34 cellular contexts compared by ENCODE assay signal in genomic region chr2:215767625-215768024, GRCh38.
"Had no signal": no experiment of that assay in that cellular context is flagged by ENCODE, and none has a peak within 500 bp of the region (broad histone marks: within the 10 kb centered on the region; RNA-seq: fewer than 3 reads in every experiment).

No MANE protein-coding gene starts in this region.

- DNase-seq: activated effector memory CD4-positive, alpha-beta T cell treated with anti-CD3 and anti-CD28 coated beads, Interleukin-2, amount 50 U/mL, for 16 hours; activated effector memory CD4-positive, alpha-beta T cell treated with Interleukin-2 at 50 U/mL for 16 hours; activated gamma-delta T cell; activated gamma-delta T cell treated with Interleukin-2 at 50 U/mL for 16 hours; activated naive CD4-positive, alpha-beta T cell; activated naive CD4-positive, alpha-beta T cell treated with anti-CD3 and anti-CD28 coated beads for 36 hours; activated naive CD4-positive, alpha-beta T cell treated with anti-CD3 and anti-CD28 coated beads, Interleukin-2, amount 10 ng/mL, durations not matched to agents 7 days and 5 days; activated naive CD4-positive, alpha-beta T cell treated with anti-CD3 and anti-CD28 coated beads, Interleukin-2, amount 50 U/mL, for 16 hours; activated naive CD4-positive, alpha-beta T cell treated with Interleukin-2 at 50 U/mL for 16 hours; activated naive CD8-positive, alpha-beta T cell treated with anti-CD3 and anti-CD28 coated beads for 36 hours; activated naive CD8-positive, alpha-beta T cell treated with anti-CD3 and anti-CD28 coated beads, Interleukin-2, amount 10 ng/mL, durations not matched to agents 7 days and 5 days; activated naive CD8-positive, alpha-beta T cell treated with anti-CD3 and anti-CD28 coated beads, Interleukin-2, amount 50 U/mL, for 24 hours; activated T-cell treated with anti-CD3 and anti-CD28 coated beads, Interleukin-2, amount 50 U/mL, for 1 hour; activated T-cell treated with anti-CD3 and anti-CD28 coated beads, Interleukin-2, amount 50 U/mL, for 24 hours; activated T-cell treated with anti-CD3 and anti-CD28 coated beads, Interleukin-2, amount 50 U/mL, for 4 hours; activated T-cell treated with anti-CD3 and anti-CD28 coated beads, Interleukin-2, amount 50 U/mL, for 48 hours; activated T-cell treated with anti-CD3 and anti-CD28 coated beads, Interleukin-2, amount 50 U/mL, for 72 hours; adrenal gland; amniotic stem cell; amygdala; anterior cingulate cortex; aorta; body of pancreas; brain microvascular endothelial cell; caudate nucleus; central memory CD4-positive, alpha-beta T cell; cerebellar nuclear complex had no signal

- H3K9me3 ChIP-seq: adrenal gland, body of pancreas had no signal

- H3K4me3 ChIP-seq: adrenal gland, ascending aorta, body of pancreas, breast epithelium, cardiac muscle cell had no signal

- H3K36me3 ChIP-seq: adrenal gland, ascending aorta, brain microvascular endothelial cell, breast epithelium, cardiac muscle cell had no signal

- H3K27me3 ChIP-seq: adrenal gland, ascending aorta, body of pancreas, brain microvascular endothelial cell, breast epithelium, cardiac muscle cell had no signal

- H3K27ac ChIP-seq: adrenal gland, ascending aorta, body of pancreas, brain microvascular endothelial cell, breast epithelium, cardiac muscle cell had no signal

- FAIRE-seq: astrocyte, bronchial epithelial cell had no signal

- H3K4me1 ChIP-seq: adrenal gland, body of pancreas, breast epithelium had no signal

- ATAC-seq: activated naive CD4-positive, alpha-beta T cell treated with anti-CD3 and anti-CD28 coated beads, Interleukin-2, amount 50 U/mL, for 72 hours; activated naive CD8-positive, alpha-beta T cell treated with anti-CD3 and anti-CD28 coated beads, Interleukin-2, amount 50 U/mL, for 24 hours; activated T-cell treated with anti-CD3 and anti-CD28 coated beads, Interleukin-2, amount 50 U/mL, for 4 hours; activated T-cell treated with anti-CD3 and anti-CD28 coated beads, Interleukin-2, amount 50 U/mL, for 72 hours; activated T-helper 17 cell treated with anti-CD3 and anti-CD28 coated beads, Interleukin-2, amount 50 U/mL, for 72 hours; body of pancreas had no signal
